ENCODE assay signal across 21 cellular contexts in the genomic region with DNA sequence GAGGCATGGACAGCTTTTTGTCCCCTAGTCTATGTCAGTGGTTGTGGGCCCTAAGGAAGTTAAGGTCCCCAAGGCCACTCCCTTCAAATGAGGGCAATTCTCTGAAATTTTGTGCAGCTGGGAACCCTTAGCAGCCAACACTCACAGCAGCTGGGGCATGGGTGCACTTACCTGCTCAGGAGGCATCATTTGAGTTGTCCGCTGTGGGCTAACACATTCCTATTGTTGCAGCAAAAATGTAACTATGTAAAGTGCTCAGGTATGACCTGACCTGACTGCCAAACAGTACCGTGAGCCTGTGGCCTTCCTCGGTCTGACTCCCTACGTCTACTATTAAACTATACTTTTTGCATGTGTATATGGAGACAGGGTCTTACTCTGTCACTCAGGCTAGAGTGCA. TPM values are rescaled to one million over a fixed set of nuclear protein-coding genes. Genes with fewer than 3 reads are reported as not detected.
DNase-seq lines count a peak whose midpoint lies in the region; ATAC-seq and TF ChIP-seq lines count a peak whose summit lies in the region.
"Had no signal": no experiment of that assay in that cellular context is flagged by ENCODE, and none has a peak within 500 bp of the region (broad histone marks: within the 10 kb centered on the region; RNA-seq: fewer than 3 reads in every experiment).

No MANE protein-coding gene starts in this region.

- in situ Hi-C loops in IMR-90 (cut with MboI; ENCODE audit: low sequenced_read_pairs) = loop anchor here (5.0 kb wide), 2 partner anchors 115 to 210 kb away; no protein-coding TSS in a partner anchor

- ATAC-seq in IMR-90 (ENCODE audit: low read depth) = no peak
- ATAC-seq in HG03432 (IDR thresholded peaks at IDR 0.05; ENCODE audit: unreplicated experiment) = no peak
- ATAC-seq: GM12878 had no signal

- dilution Hi-C loops in IMR-90 (cut with HindIII; ENCODE audit: low sequenced_read_pairs, unreplicated experiment) = no loop called here

- H2BK15ac ChIP-seq in IMR-90 (ENCODE audit: low read depth, low read length) = no peak overlapping the region; the same call in 2 of the 3 replicates

- no peak overlapping the region for H4K91ac ChIP-seq in IMR-90 (ENCODE audit: insufficient read depth, low read depth, low read length)
- H4K91ac ChIP-seq in trophoblast cell (ENCODE audit: low read depth, low read length) = peak overlapping the region; percentile 27

- CTCF ChIA-PET in IMR-90 (lab: Yijun Ruan, JAX) = interaction anchor here (1.2 kb wide), 1 partner anchor 205 kb away, joined by 3 read pairs; no protein-coding TSS in a partner anchor

- no peaks in the 10 kb centered on the region for H3K27me3 ChIP-seq in IMR-90 (ENCODE audit: control insufficient read depth, insufficient read depth, low read length)
- no peaks in the 10 kb centered on the region for H3K27me3 ChIP-seq in trophoblast cell (ENCODE audit: insufficient read depth, low read length)
- H3K27me3 ChIP-seq in thyroid gland = no peaks in the 10 kb centered on the region
- H3K27me3 ChIP-seq: BE2C had no signal

- H3K9me3 ChIP-seq in IMR-90 (ENCODE audit: control insufficient read depth, insufficient read depth, low read length) = no peaks in the 10 kb centered on the region
- H3K9me3 ChIP-seq in trophoblast cell (ENCODE audit: insufficient read depth, low read depth, low read length) = no peaks in the 10 kb centered on the region
- no peaks in the 10 kb centered on the region for H3K9me3 ChIP-seq in thyroid gland
- H3K9me3 ChIP-seq: BE2C had no signal

- peaks cover 12% of the 10 kb centered on the region; the same call in 1 of the 2 replicates for H3K9me1 ChIP-seq in IMR-90 (ENCODE audit: insufficient read depth, low read length)

- H3K9ac ChIP-seq in IMR-90 (ENCODE audit: low read depth, low read length) = no peak overlapping the region
- H3K9ac ChIP-seq in trophoblast cell (ENCODE audit: low read length) = no peak overlapping the region

- POLR2A ChIA-PET in IMR-90 (lab: Charles Lee; ENCODE audit: unreplicated experiment) = no interaction called here

- no peaks in the 10 kb centered on the region for H4K20me1 ChIP-seq in IMR-90 (ENCODE audit: insufficient read depth, low read length)

- H3K4me1 ChIP-seq in IMR-90 (ENCODE audit: control insufficient read depth, insufficient read depth, low read length) (peaks cover 3% of the 10 kb centered on the region), trophoblast cell (ENCODE audit: control insufficient read depth in 1 of 2, insufficient read depth in 2 of 2, low read length in 2 of 2) (peaks cover 5 to 6% of the 10 kb centered on the region in 2 experiments), thyroid gland (peaks cover 7 to 20% of the 10 kb centered on the region in 2 donors)
- H3K4me1 ChIP-seq: BE2C had no signal

- BruUV-seq in IMR-90 (replicated peaks; lab: Mats Ljungman, UMichigan) = no TSS peak

- DNase-seq in IMR-90 (no peak), chondrocyte (ENCODE audit: low spot score) (peak; percentile 33), trophoblast cell (peak; percentile 73 to 84), thyroid gland (no peak), NCI-H774 (lab: John Stamatoyannopoulos, UW) (no peak), retina (no peak)
- DNase-seq: ACHN; BE2C; C1 segment of cervical spinal cord; CD4-positive, CD25-positive, alpha-beta regulatory T cell; CD8-positive, alpha-beta memory T cell; COR-L47; DMS 273 treated with DMSO at 0.1 percent for 48 hours; DMS53; DND-41; EL; GOT3; H9 had no signal

- H4K8ac ChIP-seq in IMR-90 (ENCODE audit: low read depth in 2 of 2, low read length in 2 of 2) (no peak overlapping the region), trophoblast cell (ENCODE audit: low read depth, low read length) (no peak overlapping the region)

- no peak overlapping the region for H2BK120ac ChIP-seq in IMR-90 (ENCODE audit: low read depth, low read length)
- no peak overlapping the region for H2BK120ac ChIP-seq in trophoblast cell (ENCODE audit: insufficient read depth, low read length, poor library complexity)

- no peak overlapping the region for H3K27ac ChIP-seq in IMR-90 (ENCODE audit: insufficient read depth, low read length)
- no peak overlapping the region for H3K27ac ChIP-seq in trophoblast cell (ENCODE audit: low read depth, low read length)
- peak overlapping the region in 2 of 3 donors; percentile 15 to 42 for H3K27ac ChIP-seq in thyroid gland

- H3K36me3 ChIP-seq in IMR-90 (ENCODE audit: control insufficient read depth, insufficient read depth, low read length) (no peaks in the 10 kb centered on the region), trophoblast cell (ENCODE audit: control insufficient read depth in 1 of 2, insufficient read depth in 2 of 2, low read length in 2 of 2) (no peaks in the 10 kb centered on the region), thyroid gland (no peaks in the 10 kb centered on the region)
- H3K36me3 ChIP-seq: BE2C had no signal

- H3K36me3 Mint-ChIP-seq in chondrocyte (ENCODE audit: low read depth) = no peaks in the 10 kb centered on the region
- H3K36me3 Mint-ChIP-seq: CD4-positive, CD25-positive, alpha-beta regulatory T cell had no signal

- H3K4me2 ChIP-seq in IMR-90 (ENCODE audit: low read depth, low read length) (no peak overlapping the region), trophoblast cell (ENCODE audit: low read length) (no peak overlapping the region)

- peak overlapping the region; percentile 35; the same call in 1 of the 2 replicates for H3K4ac ChIP-seq in IMR-90 (ENCODE audit: low read depth, low read length)
- H3K4ac ChIP-seq in trophoblast cell (ENCODE audit: low read depth, low read length) = no peak overlapping the region

- H4K5ac ChIP-seq in IMR-90 (ENCODE audit: low read depth, low read length) = no peak overlapping the region

- no peak overlapping the region for H2BK20ac ChIP-seq in IMR-90 (ENCODE audit: low read depth, low read length)

- H3K4me3 ChIP-seq in IMR-90 (ENCODE audit: insufficient read depth, low read depth, low read length) = no peak overlapping the region
- H3K4me3 ChIP-seq in trophoblast cell (ENCODE audit: low read depth, low read length) = no peak overlapping the region
- H3K4me3 ChIP-seq in thyroid gland (replicated peaks in 1 of 3) = no peak overlapping the region
- H3K4me3 ChIP-seq: GM12878 had no signal

- no peak overlapping the region for H2BK5ac ChIP-seq in IMR-90 (ENCODE audit: low read depth, low read length, poor library complexity, severe bottlenecking)
- no peak overlapping the region for H2BK5ac ChIP-seq in trophoblast cell (ENCODE audit: low read depth, low read length, poor library complexity)

- no peak overlapping the region for H3K14ac ChIP-seq in IMR-90 (replicated peaks; ENCODE audit: low read depth, low read length)
- no peak overlapping the region for H3K14ac ChIP-seq in trophoblast cell (ENCODE audit: low read length)

- peaks cover 3 to 15% of the 10 kb centered on the region in 2 experiments for H3K79me1 ChIP-seq in IMR-90 (ENCODE audit: low read depth in 1 of 2, low read length in 2 of 2)
- H3K79me1 ChIP-seq in trophoblast cell (ENCODE audit: low read length) = peaks cover 5% of the 10 kb centered on the region

- H3K56ac ChIP-seq in IMR-90 (ENCODE audit: extremely low read depth, insufficient read depth, low read length) = no peak overlapping the region

- H3K18ac ChIP-seq in IMR-90 (ENCODE audit: low read depth, low read length) (no peak overlapping the region), trophoblast cell (ENCODE audit: low read length) (peak overlapping the region; percentile 44)

- no peak overlapping the region for H3K27ac Mint-ChIP-seq in chondrocyte (ENCODE audit: unreplicated experiment)
- H3K27ac Mint-ChIP-seq: H9, IgD-negative memory B cell had no signal

- H2AK5ac ChIP-seq in IMR-90 (ENCODE audit: low read depth, low read length) = peak overlapping the region; percentile 20; the same call in 1 of the 2 replicates
- H2AK5ac ChIP-seq in trophoblast cell (ENCODE audit: low read length) = peak overlapping the region; percentile 9

- peaks cover 16% of the 10 kb centered on the region for H3K4me1 Mint-ChIP-seq in chondrocyte (ENCODE audit: low read depth)

- TF ChIP-seq POLR2A in IMR-90 (IDR thresholded peaks at IDR 0.05; ENCODE audit: low read depth, low read length) = no peak
- no peak for TF ChIP-seq POLR2A in thyroid gland (IDR thresholded peaks at IDR 0.05)

- TF ChIP-seq CTCF in IMR-90 (conservative IDR thresholded peaks at IDR 0.05; ENCODE audit: low read depth, low read length) (no peak), chondrocyte (IDR thresholded peaks at IDR 0.05) (no peak), thyroid gland (IDR thresholded peaks at IDR 0.05) (no peak)

- H3K9me3 Mint-ChIP-seq in chondrocyte (ENCODE audit: low read depth) = no peaks in the 10 kb centered on the region
- H3K9me3 Mint-ChIP-seq: CD4-positive, CD25-positive, alpha-beta regulatory T cell; CD8-positive, alpha-beta memory T cell; IgD-negative memory B cell had no signal

- TF ChIP-seq RAD21 in IMR-90 (IDR thresholded peaks at IDR 0.05; ENCODE audit: low read length) = no peak

- no peak overlapping the region for H2AK9ac ChIP-seq in IMR-90 (replicated peaks; ENCODE audit: low read depth, low read length, poor library complexity)

- no peak overlapping the region for H3K23ac ChIP-seq in IMR-90 (ENCODE audit: low read depth, low read length)
- H3K23ac ChIP-seq in trophoblast cell (ENCODE audit: low read length) = no peak overlapping the region

- peak overlapping the region; percentile 75 for H2BK12ac ChIP-seq in trophoblast cell (ENCODE audit: low read length)

- H3K4me3 Mint-ChIP-seq in chondrocyte (ENCODE audit: unreplicated experiment) = no peak overlapping the region
- H3K4me3 Mint-ChIP-seq: CD8-positive, alpha-beta memory T cell; H9 had no signal

- no peak overlapping the region for H4K12ac ChIP-seq in trophoblast cell (ENCODE audit: low read depth, low read length)

- H2AFZ ChIP-seq in IMR-90 (replicated peaks; ENCODE audit: low read length, poor library complexity) (no peak overlapping the region), trophoblast cell (ENCODE audit: insufficient read depth, low read length, poor library complexity) (no peak overlapping the region)

- intact Hi-C loops in IMR-90 (cut with micrococcal nuclease) = no loop called here
- intact Hi-C loops in thyroid gland (cut with DNase I) = no loop called here

- no peaks in the 10 kb centered on the region for H3K27me3 Mint-ChIP-seq in chondrocyte (ENCODE audit: low read depth)
- H3K27me3 Mint-ChIP-seq: IgD-negative memory B cell had no signal

- no CpG with 5 or more reads among the region's 4 CpGs for WGBS in IMR-90 (ENCODE audit: extremely low coverage in 2 of 2, insufficient read length in 1 of 2), 2 experiments
- no CpG with 5 or more reads among the region's 4 CpGs for WGBS in trophoblast cell (ENCODE audit: extremely low coverage, insufficient coverage, insufficient read length)
- WGBS in thyroid gland, 2 donors = 65 to 82% methylated on average over 4 of the region's 4 CpGs

- no peaks in the 10 kb centered on the region for H3K79me2 ChIP-seq in trophoblast cell (ENCODE audit: control insufficient read depth, insufficient read depth, low read length, poor library complexity)

RNA-seq across cellular contexts. Expression of a gene that starts 5.8 kb away (rescaled TPM):
- total RNA-seq in IMR-90 (2012; rRNA removed) (12.5 and 15.3 TPM in 2 replicates), chondrocyte (58.2 to 69.8 TPM (median 65.3 TPM) in 3 replicates), thyroid gland (100 to 1,000 TPM in 3 of 4 donors, 10 to 100 TPM in 1; 81.4 to 210 (median 122) TPM)
- polyA plus RNA-seq in IMR-90 (2012; rRNA removed) = 17.1 and 17.2 TPM in 2 replicates
- polyA plus RNA-seq in IMR-90 (2012; cell fraction: cytosol; rRNA removed) = 27.6 and 38.8 TPM in 2 replicates
- polyA plus RNA-seq in IMR-90 (2012; cell fraction: nucleus; rRNA removed; ENCODE audit: low replicate concordance) = 38.3 and 56.9 TPM in 2 replicates
- polyA plus RNA-seq in trophoblast cell (2013) = 51.3 and 51.5 TPM in 2 replicates

RNA-seq across cellular contexts. Expression of a gene that starts 37.0 kb away (rescaled TPM):
- total RNA-seq in IMR-90 (2012; rRNA removed) (1.4 and 1.7 TPM in 2 replicates), chondrocyte (0.17 to 0.38 TPM in 2 of 3 replicates, not detected in the other), thyroid gland (not detected)
- polyA plus RNA-seq in IMR-90 (2012; rRNA removed) = 3.2 and 3.5 TPM in 2 replicates
- 0.79 and 4.5 TPM in 2 replicates for polyA plus RNA-seq in IMR-90 (2012; cell fraction: cytosol; rRNA removed)
- 2.0 TPM in 2 replicates for polyA plus RNA-seq in IMR-90 (2012; cell fraction: nucleus; rRNA removed; ENCODE audit: low replicate concordance)
- 28.8 and 36.5 TPM in 2 replicates for polyA plus RNA-seq in trophoblast cell (2013)
- total RNA-seq: CD4-positive, CD25-positive, alpha-beta regulatory T cell; CD8-positive, alpha-beta memory T cell; GM12878 had no signal
- polyA plus RNA-seq: CD4-positive, CD25-positive, alpha-beta regulatory T cell; CD8-positive, alpha-beta memory T cell; GM12878; IgD-negative memory B cell had no signal

Comparison
In these comparisons a context has a peak if more than half of its experiments do, and no peak if none do; other contexts are left out.
1. DNase-seq: peak in chondrocyte (single experiment) and trophoblast cell (2 of 2); none in IMR-90 (single experiment), thyroid gland (0 of 2), NCI-H774 (single experiment) and retina (single experiment).
2. H3K27ac ChIP-seq: peak in thyroid gland (2 of 3); none in IMR-90 (single experiment) and trophoblast cell (single experiment).